ENCODE assay signal across 26 cellular contexts in genomic region chr14:50624447-50624846, GRCh38.
"Had no signal": no experiment of that assay in that cellular context is flagged by ENCODE, and none has a peak within 500 bp of the region (broad histone marks: within the 10 kb centered on the region; RNA-seq: fewer than 3 reads in every experiment).

No MANE protein-coding gene starts in this region.

- H3K27ac Mint-ChIP-seq: naive thymus-derived CD8-positive, alpha-beta T cell; nephron had no signal

- H3K4me1 Mint-ChIP-seq: naive thymus-derived CD8-positive, alpha-beta T cell; nephron; neural crest cell had no signal

- H3K4me3 Mint-ChIP-seq: naive thymus-derived CD8-positive, alpha-beta T cell; nephron; neural crest cell had no signal

- H3K9me3 Mint-ChIP-seq: naive thymus-derived CD8-positive, alpha-beta T cell; nephron; neural crest cell had no signal

- H3K27me3 Mint-ChIP-seq: naive thymus-derived CD8-positive, alpha-beta T cell had no signal

- ATAC-seq: left cardiac atrium; left lobe of liver; lower lobe of right lung; naive thymus-derived CD8-positive, alpha-beta T cell; pancreas; right cardiac atrium; sciatic nerve; stimulated activated naive CD8-positive, alpha-beta T cell treated with anti-CD3 and anti-CD28 coated beads, Interleukin-15, Interleukin-2, amounts not matched to agents 100 U/mL and 50 U/mL, for 24 hours had no signal

- DNase-seq: hippocampal formation; kidney glomerular epithelial cell; left cardiac atrium; lower lobe of right lung; mammary epithelial cell; mesenchymal stem cell; naive thymus-derived CD8-positive, alpha-beta T cell; nucleus accumbens; pancreas; posterior cingulate gyrus; retina; right cardiac atrium; stimulated activated CD4-positive, alpha-beta T cell treated with anti-CD3 and anti-CD28 coated beads, Interleukin-12 subunit alpha, Interleukin-12 subunit beta, amount 100 ng/mL, for 4 hours; stimulated activated CD4-positive, alpha-beta T cell treated with anti-CD3 and anti-CD28 coated beads, Interleukin-15, amount 100 ng/mL, for 24 hours; stimulated activated CD4-positive, alpha-beta T cell treated with anti-CD3 and anti-CD28 coated beads, Interleukin-2, amount 100 ng/mL, for 24 hours; stimulated activated CD4-positive, alpha-beta T cell treated with anti-CD3 and anti-CD28 coated beads, Interleukin-4, amount 100 ng/mL, for 1 hour; stimulated activated naive CD8-positive, alpha-beta T cell treated with anti-CD3 and anti-CD28 coated beads, Interleukin-15, Interleukin-2, amounts not matched to agents 100 U/mL and 50 U/mL, for 24 hours; stomach; testis; thyroid gland; transverse colon; upper lobe of left lung had no signal
